Comparison of ENCODE assay signal across 33 cellular contexts in the genomic region with DNA sequence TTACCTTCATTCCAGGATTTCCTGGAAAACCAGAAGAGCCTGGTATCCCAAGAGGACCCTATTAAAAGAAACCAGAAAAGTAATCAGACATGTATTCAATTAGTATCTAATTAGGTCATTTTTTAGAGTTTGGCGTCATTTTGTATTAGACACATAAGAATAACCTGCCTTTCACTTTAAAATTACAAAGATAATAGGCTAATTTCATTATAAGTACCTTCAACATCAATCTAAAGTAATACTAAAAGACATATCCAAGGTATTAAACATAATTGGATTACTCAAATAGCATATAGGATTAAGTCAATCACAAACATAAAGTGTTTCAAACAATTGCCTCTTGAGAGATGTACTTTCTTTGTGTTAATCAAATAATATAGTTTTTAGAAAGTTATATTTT.
"Had no signal": no experiment of that assay in that cellular context is flagged by ENCODE, and none has a peak within 500 bp of the region (broad histone marks: within the 10 kb centered on the region; RNA-seq: fewer than 3 reads in every experiment).

No MANE protein-coding gene starts in this region.

- FAIRE-seq: astrocyte had no signal

- H3K36me3 Mint-ChIP-seq: activated CD4-positive, alpha-beta memory T cell treated with anti-CD3 and anti-CD28 coated beads for 36 hours; activated naive CD4-positive, alpha-beta T cell treated with anti-CD3 and anti-CD28 coated beads, Interleukin-2, amount 50 U/mL, for 72 hours; activated naive CD8-positive, alpha-beta T cell treated with anti-CD3 and anti-CD28 coated beads for 36 hours had no signal

- H3K36me3 ChIP-seq: adrenal gland had no signal

- ATAC-seq: activated CD8-positive, alpha-beta T cell treated with anti-CD3 and anti-CD28 coated beads for 36 hours; activated naive CD4-positive, alpha-beta T cell treated with anti-CD3 and anti-CD28 coated beads, Interleukin-2, amount 50 U/mL, for 72 hours; activated T-cell treated with anti-CD3 and anti-CD28 coated beads, Interleukin-2, amount 50 U/mL, for 4 hours; activated T-cell treated with anti-CD3 and anti-CD28 coated beads, Interleukin-2, amount 50 U/mL, for 72 hours; activated T-helper 17 cell treated with anti-CD3 and anti-CD28 coated beads, Interleukin-2, amount 50 U/mL, for 72 hours; body of pancreas had no signal

- H3K4me3 ChIP-seq: adrenal gland, body of pancreas, breast epithelium had no signal

- H3K27me3 Mint-ChIP-seq: activated B cell treated with CpG ODN at 0.5 μM for 24 hours; activated CD4-positive, alpha-beta memory T cell treated with anti-CD3 and anti-CD28 coated beads for 36 hours; activated CD4-positive, alpha-beta T cell treated with anti-CD3 and anti-CD28 coated beads, Interleukin-2, amount 10 ng/mL, durations not matched to agents 24 days and 14 days; activated CD8-positive, alpha-beta T cell treated with anti-CD3 and anti-CD28 coated beads for 36 hours; activated naive CD8-positive, alpha-beta T cell treated with anti-CD3 and anti-CD28 coated beads for 36 hours; activated T-helper 17 cell treated with anti-CD3 and anti-CD28 coated beads, Interleukin-2, amount 50 U/mL, for 72 hours had no signal

- H3K27me3 ChIP-seq: adrenal gland, body of pancreas, brain microvascular endothelial cell, breast epithelium had no signal

- H3K4me1 Mint-ChIP-seq: activated CD4-positive, alpha-beta T cell treated with anti-CD3 and anti-CD28 coated beads, Interleukin-2, amount 10 ng/mL, durations not matched to agents 24 days and 14 days; activated naive CD8-positive, alpha-beta T cell treated with anti-CD3 and anti-CD28 coated beads for 36 hours; activated T-helper 17 cell treated with anti-CD3 and anti-CD28 coated beads, Interleukin-2, amount 50 U/mL, for 72 hours had no signal

- H3K4me3 Mint-ChIP-seq: activated B cell treated with CpG ODN at 0.5 μM for 24 hours; activated CD4-positive, alpha-beta memory T cell treated with anti-CD3 and anti-CD28 coated beads for 36 hours; activated CD4-positive, alpha-beta T cell treated with anti-CD3 and anti-CD28 coated beads, Interleukin-2, amount 10 ng/mL, durations not matched to agents 24 days and 14 days; activated CD8-positive, alpha-beta T cell treated with anti-CD3 and anti-CD28 coated beads for 36 hours; activated naive CD4-positive, alpha-beta T cell treated with anti-CD3 and anti-CD28 coated beads for 36 hours; activated naive CD8-positive, alpha-beta T cell treated with anti-CD3 and anti-CD28 coated beads for 36 hours; activated T-cell treated with anti-CD3 and anti-CD28 coated beads, Interleukin-2, amount 50 U/mL, for 4 hours; activated T-cell treated with anti-CD3 and anti-CD28 coated beads, Interleukin-2, amount 50 U/mL, for 72 hours; activated T-helper 1 cell treated with anti-CD3 and anti-CD28 coated beads, Interleukin-12 subunit alpha, Interleukin-12 subunit beta, Interleukin-2, Interleukin-4 antibody, amounts not matched to agents 30 ng/mL and 10 ng/mL and 1 ng/mL, durations not matched to agents 14 hours and 24 hours and 36 hours; activated T-helper 17 cell treated with anti-CD3 and anti-CD28 coated beads, Interleukin-2, amount 50 U/mL, for 72 hours; T-helper 2 cell treated with Interferon-gamma antibody and Interleukin-4, amounts not matched to agents 5 μg/mL and 100 μg/mL, for 36 hours had no signal

- H3K9me3 ChIP-seq: adrenal gland, body of pancreas, breast epithelium had no signal

- H3K27ac Mint-ChIP-seq: activated B cell treated with CpG ODN at 0.5 μM for 24 hours; activated CD4-positive, alpha-beta memory T cell treated with anti-CD3 and anti-CD28 coated beads for 36 hours; activated CD4-positive, alpha-beta T cell treated with anti-CD3 and anti-CD28 coated beads, Interleukin-2, amount 10 ng/mL, durations not matched to agents 24 days and 14 days; activated CD8-positive, alpha-beta T cell treated with anti-CD3 and anti-CD28 coated beads for 36 hours; activated naive CD4-positive, alpha-beta T cell treated with anti-CD3 and anti-CD28 coated beads for 36 hours; activated naive CD4-positive, alpha-beta T cell treated with anti-CD3 and anti-CD28 coated beads, Interleukin-2, amount 50 U/mL, for 72 hours; activated naive CD8-positive, alpha-beta T cell treated with anti-CD3 and anti-CD28 coated beads for 36 hours; activated T-cell treated with anti-CD3 and anti-CD28 coated beads, Interleukin-2, amount 50 U/mL, for 72 hours; activated T-helper 1 cell treated with anti-CD3 and anti-CD28 coated beads, Interleukin-12 subunit alpha, Interleukin-12 subunit beta, Interleukin-2, Interleukin-4 antibody, amounts not matched to agents 30 ng/mL and 10 ng/mL and 1 ng/mL, durations not matched to agents 14 hours and 24 hours and 36 hours; activated T-helper 17 cell treated with anti-CD3 and anti-CD28 coated beads, Interleukin-2, amount 50 U/mL, for 72 hours; T-helper 2 cell treated with Interferon-gamma antibody and Interleukin-4, amounts not matched to agents 5 μg/mL and 100 μg/mL, for 36 hours had no signal

- DNase-seq: activated B cell treated with CpG ODN at 0.5 μM for 24 hours; activated CD4-positive, alpha-beta memory T cell treated with anti-CD3 and anti-CD28 coated beads for 36 hours; activated CD4-positive, alpha-beta T cell treated with anti-CD3 and anti-CD28 coated beads for 4 hours; activated CD4-positive, alpha-beta T cell treated with anti-CD3 and anti-CD28 coated beads, Interleukin-2, amount 10 ng/mL, durations not matched to agents 24 days and 14 days; activated CD4-positive, alpha-beta T cell treated with anti-CD3 and anti-CD28 coated beads, Interleukin-2, amount 50 U/mL, for 1 hour; activated CD4-positive, alpha-beta T cell treated with anti-CD3 and anti-CD28 coated beads, Interleukin-2, amount 50 U/mL, for 4 hours; activated CD4-positive, CD25-positive, alpha-beta regulatory T cell treated with anti-CD3 and anti-CD28 coated beads, Interleukin-2, amount 50 U/mL, for 72 hours; activated CD8-positive, alpha-beta memory T cell treated with anti-CD3 and anti-CD28 coated beads, Interleukin-2, amount 50 U/mL, for 4 hours; activated CD8-positive, alpha-beta T cell treated with anti-CD3 and anti-CD28 coated beads for 36 hours; activated effector memory CD4-positive, alpha-beta T cell treated with anti-CD3 and anti-CD28 coated beads, Interleukin-2, amount 50 U/mL, for 16 hours; activated gamma-delta T cell treated with Interleukin-2 at 50 U/mL for 16 hours; activated naive CD4-positive, alpha-beta T cell; activated naive CD4-positive, alpha-beta T cell treated with anti-CD3 and anti-CD28 coated beads for 36 hours; activated naive CD4-positive, alpha-beta T cell treated with anti-CD3 and anti-CD28 coated beads, Interleukin-2, amount 50 U/mL, for 16 hours; activated naive CD8-positive, alpha-beta T cell treated with anti-CD3 and anti-CD28 coated beads for 36 hours; activated T-cell treated with anti-CD3 and anti-CD28 coated beads for 4 hours; activated T-cell treated with anti-CD3 and anti-CD28 coated beads, Interleukin-2, amount 50 U/mL, for 1 hour; activated T-cell treated with anti-CD3 and anti-CD28 coated beads, Interleukin-2, amount 50 U/mL, for 4 hours; activated T-cell treated with anti-CD3 and anti-CD28 coated beads, Interleukin-2, amount 50 U/mL, for 72 hours; adrenal gland; amniotic stem cell; aorta; body of pancreas; brain microvascular endothelial cell; central memory CD4-positive, alpha-beta T cell; T-helper 2 cell; T-helper 9 cell had no signal
